In genomic region chr13:106595623-106596022, GRCh38 we compare ENCODE assay signal across 12 cellular contexts.
"Had no signal": no experiment of that assay in that cellular context is flagged by ENCODE, and none has a peak within 500 bp of the region (broad histone marks: within the 10 kb centered on the region; RNA-seq: fewer than 3 reads in every experiment).

No MANE protein-coding gene starts in this region.

- H3K9me3 ChIP-seq: esophagus squamous epithelium, mucosa of descending colon, pancreas had no signal

- FAIRE-seq: pancreas had no signal

- H3K4me3 ChIP-seq: cardiac muscle cell, esophagus squamous epithelium, mucosa of descending colon, pancreas had no signal

- H3K36me3 ChIP-seq: cardiac muscle cell, esophagus squamous epithelium, pancreas had no signal

- DNase-seq: activated CD4-positive, alpha-beta T cell treated with anti-CD3 and anti-CD28 coated beads for 1 hour; activated CD4-positive, alpha-beta T cell treated with anti-CD3 and anti-CD28 coated beads, Interleukin-2, amount 50 U/mL, for 4 hours; amniotic stem cell; dermis blood vessel endothelial cell; effector memory CD8-positive, alpha-beta T cell; esophagus squamous epithelium; hypothalamus; mucosa of descending colon; naive B cell; pancreas; stimulated activated naive B cell treated with anti-CD40 and anti-IgM and Interleukin-4, amounts not matched to agents 10 μg/mL and 1 μg/mL and 100 μg/mL, for 72 hours had no signal

- H3K4me1 ChIP-seq: esophagus squamous epithelium, pancreas had no signal

- H3K27ac ChIP-seq: cardiac muscle cell, esophagus squamous epithelium, pancreas had no signal

- ATAC-seq: effector memory CD8-positive, alpha-beta T cell; mucosa of descending colon; pancreas; stimulated activated naive B cell treated with anti-CD40 and anti-IgM and Interleukin-4, amounts not matched to agents 10 μg/mL and 1 μg/mL and 100 μg/mL, for 72 hours had no signal

- H3K27me3 ChIP-seq: cardiac muscle cell, esophagus squamous epithelium, pancreas had no signal
